ENCODE assay signal across 12 cellular contexts in genomic region chr20:10792291-10792690, GRCh38.
"Had no signal": no experiment of that assay in that cellular context is flagged by ENCODE, and none has a peak within 500 bp of the region (broad histone marks: within the 10 kb centered on the region; RNA-seq: fewer than 3 reads in every experiment).

No MANE protein-coding gene starts in this region.

- H3K27me3 ChIP-seq: body of pancreas, pancreas, stomach had no signal

- FAIRE-seq: endometrium, pancreas had no signal

- ATAC-seq: activated CD8-positive, alpha-beta T cell treated with anti-CD3 and anti-CD28 coated beads for 36 hours; body of pancreas; left colon; pancreas had no signal

- H3K4me3 ChIP-seq: body of pancreas, pancreas, stomach had no signal

- DNase-seq: activated CD4-positive, alpha-beta T cell treated with anti-CD3 and anti-CD28 coated beads for 4 hours; activated CD8-positive, alpha-beta memory T cell treated with anti-CD3 and anti-CD28 coated beads, Interleukin-2, amount 50 U/mL, for 48 hours; activated CD8-positive, alpha-beta T cell treated with anti-CD3 and anti-CD28 coated beads for 36 hours; activated naive CD4-positive, alpha-beta T cell; body of pancreas; left colon; mesenchymal stem cell; pancreas; stomach; T1000; WERI-Rb-1 had no signal

- H3K9me3 ChIP-seq: body of pancreas, pancreas, stomach had no signal

- H3K27ac ChIP-seq: body of pancreas, pancreas, stomach, WERI-Rb-1 had no signal

- H3K36me3 ChIP-seq: pancreas, stomach, WERI-Rb-1 had no signal
